In genomic region chr17:68354310-68354709, GRCh38 we compare ENCODE assay signal across 1 cellular context.
A peak's percentile ranks its signal among the peaks of the same experiment; 100 is the strongest.
TF ChIP-seq lines count a peak whose summit lies in the region.

No MANE protein-coding gene starts in this region.

TF ChIP-seq in HCT116, 20 proteins besides CTCF, POLR2A, EP300 and RAD21:
- TF ChIP-seq FOSL1 (IDR thresholded peaks at IDR 0.05; ENCODE audit: low read depth): peak; percentile 43
TF ChIP-seq in HCT116: peak in this region for 1; not testable (repeated sequence) for 19.
